Comparison of ENCODE assay signal across 8 cellular contexts in genomic region chr3:142595581-142595950, GRCh38. TPM values are rescaled to one million over a fixed set of nuclear protein-coding genes. Genes with fewer than 3 reads are reported as not detected.
DNase-seq lines count a peak whose midpoint lies in the region; ATAC-seq, FAIRE-seq and TF ChIP-seq lines count a peak whose summit lies in the region.

No MANE protein-coding gene starts in this region.

- H3K4me2 ChIP-seq in fibroblast of lung (ENCODE audit: extremely low read depth, insufficient read depth, low read length): peak overlapping the region; percentile 72
- H3K4me2 ChIP-seq in neural progenitor cell: peak overlapping the region; percentile 96

- peak overlapping the region; percentile 25 for H3K27ac Mint-ChIP-seq in activated CD4-positive, alpha-beta T cell treated with anti-CD3 and anti-CD28 coated beads for 36 hours
- H3K27ac Mint-ChIP-seq in neural progenitor cell: no peak overlapping the region

- DNase-seq in activated CD4-positive, alpha-beta T cell treated with anti-CD3 and anti-CD28 coated beads for 36 hours: no peak
- DNase-seq in activated CD4-positive, alpha-beta T cell treated with anti-CD3 and anti-CD28 coated beads, Interleukin-2, amount 50 U/mL, for 4 hours: no peak
- DNase-seq in fibroblast of lung (ENCODE audit: low read depth in 2 of 2) (peak; percentile 67 to 95), neural progenitor cell (ENCODE audit: low spot score) (no peak), D721Med (ENCODE audit: insufficient read length, low spot score) (no peak), HEK293T (ENCODE audit: extremely low spot score) (no peak)

- H3K4me1 ChIP-seq in fibroblast of lung (ENCODE audit: control insufficient read depth, extremely low read depth, insufficient read depth, low read length) (peaks cover 2% of the 10 kb centered on the region), neural progenitor cell (peaks cover 5% of the 10 kb centered on the region)

- no peaks in the 10 kb centered on the region for H3K27me3 Mint-ChIP-seq in activated CD4-positive, alpha-beta T cell treated with anti-CD3 and anti-CD28 coated beads for 36 hours
- H3K27me3 Mint-ChIP-seq in neural progenitor cell (ENCODE audit: insufficient read depth, low read depth): peaks cover 7% of the 10 kb centered on the region

- no peak overlapping the region for H3K9ac ChIP-seq in fibroblast of lung (ENCODE audit: insufficient read depth, low read length)
- peak overlapping the region; percentile 54 for H3K9ac ChIP-seq in neural progenitor cell

- no peaks in the 10 kb centered on the region for H3F3A ChIP-seq in neural progenitor cell (ENCODE audit: low read depth)

- H3K27me3 ChIP-seq in fibroblast of lung (ENCODE audit: control insufficient read depth, insufficient read depth, low read length): no peaks in the 10 kb centered on the region
- peaks cover 16% of the 10 kb centered on the region for H3K27me3 ChIP-seq in neural progenitor cell

- H3K4me3 ChIP-seq in fibroblast of lung (replicated peaks in 1 of 4; ENCODE audit: control extremely low read depth in 1 of 4, insufficient read depth in 1 of 4, low read depth in 3 of 4, low read length in 4 of 4): peak overlapping the region; percentile 54 to 82 (median 69)
- peak overlapping the region; percentile 75 for H3K4me3 ChIP-seq in neural progenitor cell

- H3K4me3 Mint-ChIP-seq in activated CD4-positive, alpha-beta T cell treated with anti-CD3 and anti-CD28 coated beads for 36 hours: peak overlapping the region; percentile 92
- H3K4me3 Mint-ChIP-seq in neural progenitor cell: peak overlapping the region; percentile 97

- H4K20me1 ChIP-seq in fibroblast of lung (ENCODE audit: control insufficient read depth, extremely low read depth, insufficient read depth, low read length) (no peaks in the 10 kb centered on the region), neural progenitor cell (ENCODE audit: low read depth) (no peaks in the 10 kb centered on the region)

- POLR2A ChIA-PET in activated CD4-positive, alpha-beta T cell treated with anti-CD3 and anti-CD28 coated beads for 36 hours (lab: Charles Lee): interaction anchor here (1.6 kb wide), 1 partner anchor 17 kb away, joined by 7 read pairs; the partner anchor contains the start of gene ATR
- POLR2A ChIA-PET in HEK293T (lab: Yijun Ruan, JAX): interaction anchor here (1.2 to 1.4 kb wide), 3 partner anchors 8 to 17 kb away, joined by 3 to 6 read pairs (median 3); partner anchors contain the start of gene ATR

- CTCF ChIA-PET in activated CD4-positive, alpha-beta T cell treated with anti-CD3 and anti-CD28 coated beads for 36 hours (lab: Charles Lee): interaction anchor here (1.1 kb wide), 1 partner anchor 100 kb away, joined by 3 read pairs; no protein-coding TSS in a partner anchor
- CTCF ChIA-PET in HEK293T (lab: Yijun Ruan, JAX): no interaction called here

- H3K36me3 ChIP-seq in fibroblast of lung (ENCODE audit: control insufficient read depth, insufficient read depth, low read length) (no peaks in the 10 kb centered on the region), neural progenitor cell (no peaks in the 10 kb centered on the region)

- TF ChIP-seq CTCF in fibroblast of lung (conservative IDR thresholded peaks at IDR 0.05 in 1 of 2, IDR thresholded peaks at IDR 0.05 in 1 of 2; ENCODE audit: low read depth in 1 of 2, low read length in 2 of 2): no peak
- no peak for TF ChIP-seq CTCF in neural progenitor cell (IDR thresholded peaks at IDR 0.05)
- TF ChIP-seq CTCF in D721Med (IDR thresholded peaks at IDR 0.05; ENCODE audit: insufficient read depth, missing control alignments): no peak

- intact Hi-C loops in activated CD4-positive, alpha-beta T cell treated with anti-CD3 and anti-CD28 coated beads for 36 hours (cut with DNase I, micrococcal nuclease): loop anchor here in 1 of 2 experiments (2.0 kb wide), 1 partner anchor 127 kb away; no protein-coding TSS in a partner anchor

- FAIRE-seq in D721Med (lab: Jason Lieb, UNC): no peak

- H3K36me3 Mint-ChIP-seq in activated CD4-positive, alpha-beta T cell treated with anti-CD3 and anti-CD28 coated beads for 36 hours (ENCODE audit: low read depth): no peaks in the 10 kb centered on the region
- peaks cover 1% of the 10 kb centered on the region for H3K36me3 Mint-ChIP-seq in neural progenitor cell

- peaks cover 16% of the 10 kb centered on the region for H3K4me1 Mint-ChIP-seq in activated CD4-positive, alpha-beta T cell treated with anti-CD3 and anti-CD28 coated beads for 36 hours
- peaks cover 18% of the 10 kb centered on the region for H3K4me1 Mint-ChIP-seq in neural progenitor cell

- H3K79me2 ChIP-seq in fibroblast of lung (ENCODE audit: control insufficient read depth, insufficient read depth, low read length) (no peaks in the 10 kb centered on the region), neural progenitor cell (ENCODE audit: low read depth) (no peaks in the 10 kb centered on the region)

- peak overlapping the region; percentile 35 for H3K27ac ChIP-seq in fibroblast of lung (ENCODE audit: insufficient read depth, low read length)
- H3K27ac ChIP-seq in neural progenitor cell: no peak overlapping the region

- H2AFZ ChIP-seq in fibroblast of lung (ENCODE audit: low read length) (peak overlapping the region; percentile 93), neural progenitor cell (replicated peaks) (peak overlapping the region; percentile 100)

- no peaks in the 10 kb centered on the region for H3K9me3 Mint-ChIP-seq in activated CD4-positive, alpha-beta T cell treated with anti-CD3 and anti-CD28 coated beads for 36 hours (ENCODE audit: low read depth)
- no peaks in the 10 kb centered on the region for H3K9me3 Mint-ChIP-seq in neural progenitor cell

- no peak for ATAC-seq in activated CD4-positive, alpha-beta T cell treated with anti-CD3 and anti-CD28 coated beads for 36 hours
- ATAC-seq in SK-N-SH treated with all-trans-retinoic acid at 6 μM for 48 hours (peak; percentile 66), HG02981 (IDR thresholded peaks at IDR 0.05; ENCODE audit: unreplicated experiment) (no peak)

- H3K9me3 ChIP-seq in fibroblast of lung (ENCODE audit: control insufficient read depth, insufficient read depth, low read depth, low read length) (no peaks in the 10 kb centered on the region), neural progenitor cell (ENCODE audit: low read depth) (no peaks in the 10 kb centered on the region)

TF ChIP-seq in SK-N-SH treated with all-trans-retinoic acid at 6 μM for 48 hours, 23 proteins besides CTCF, POLR2A, EP300 and RAD21 (continues in another document):
- TF ChIP-seq PPARA (CRISPR knock-in tag; IDR thresholded peaks at IDR 0.05; ENCODE audit: borderline replicate concordance): no peak
- no peak for TF ChIP-seq ZNF8 (CRISPR knock-in tag; IDR thresholded peaks at IDR 0.05)
- TF ChIP-seq ARNTL (CRISPR knock-in tag; IDR thresholded peaks at IDR 0.05; ENCODE audit: borderline replicate concordance, low read depth): no peak
- no peak for TF ChIP-seq ZNF70 (CRISPR knock-in tag; IDR thresholded peaks at IDR 0.05)
- no peak for TF ChIP-seq TCF4 (CRISPR knock-in tag; IDR thresholded peaks at IDR 0.05; ENCODE audit: borderline replicate concordance)
- no peak for TF ChIP-seq ESRRG (CRISPR knock-in tag; IDR thresholded peaks at IDR 0.05)
- TF ChIP-seq CSRNP3 (CRISPR knock-in tag; IDR thresholded peaks at IDR 0.05): no peak

TF ChIP-seq in HEK293T, 16 proteins besides CTCF, POLR2A, EP300 and RAD21:
- TF ChIP-seq FOXM1 (IDR thresholded peaks at IDR 0.05; ENCODE audit: borderline replicate concordance) (no peak), HDGF (IDR thresholded peaks at IDR 0.05; ENCODE audit: borderline replicate concordance) (no peak), ELF4 (IDR thresholded peaks at IDR 0.05) (no peak), L3MBTL2 (conservative IDR thresholded peaks at IDR 0.05) (no peak), ARNT (IDR thresholded peaks at IDR 0.05) (no peak), SUZ12 (IDR thresholded peaks at IDR 0.05) (no peak), TARDBP (IDR thresholded peaks at IDR 0.05) (no peak), PKNOX1 (IDR thresholded peaks at IDR 0.05) (no peak), FOXK2 (IDR thresholded peaks at IDR 0.05) (no peak), SP1 (IDR thresholded peaks at IDR 0.05) (no peak)

RNA-seq across cellular contexts. Expression of gene PLS1, which starts 0.6 kb away (rescaled TPM):
- 1 to 10 TPM; 5.1 to 5.4 TPM for total RNA-seq in activated CD4-positive, alpha-beta T cell treated with anti-CD3 and anti-CD28 coated beads for 36 hours
- total RNA-seq in fibroblast of lung: 0.51 and 0.83 TPM in 2 replicates
- polyA plus RNA-seq in fibroblast of lung: 0.59 and 1.1 TPM in 2 replicates
- polyA plus RNA-seq in fibroblast of lung (2012): 0.49 and 0.61 TPM in 2 replicates
- not detected in 2 replicates for polyA minus RNA-seq in fibroblast of lung (ENCODE audit: low replicate concordance)
- total RNA-seq in neural progenitor cell (ENCODE audit: low replicate concordance): 15.8 and 22.5 TPM in 2 replicates

RNA-seq across cellular contexts. Expression of gene ATR, which starts 17.0 kb away (rescaled TPM):
- total RNA-seq in activated CD4-positive, alpha-beta T cell treated with anti-CD3 and anti-CD28 coated beads for 36 hours: 10 to 100 TPM; 36.1 to 39.9 TPM
- total RNA-seq in fibroblast of lung (17.0 and 21.6 TPM in 2 replicates), neural progenitor cell (ENCODE audit: low replicate concordance) (21.9 and 48.4 TPM in 2 replicates)
- 12.5 and 14.6 TPM in 2 replicates for polyA plus RNA-seq in fibroblast of lung
- 11.6 TPM in 2 replicates for polyA plus RNA-seq in fibroblast of lung (2012)
- 2.4 and 4.9 TPM in 2 replicates for polyA minus RNA-seq in fibroblast of lung (ENCODE audit: low replicate concordance)

Comparison
In these comparisons a context has a peak if more than half of its experiments do, and no peak if none do; other contexts are left out.
1. DNase-seq: peak in fibroblast of lung (2 of 2); none in activated CD4-positive, alpha-beta T cell treated with anti-CD3 and anti-CD28 coated beads for 36 hours (single experiment), activated CD4-positive, alpha-beta T cell treated with anti-CD3 and anti-CD28 coated beads, Interleukin-2, amount 50 U/mL, for 4 hours (0 of 2), neural progenitor cell (single experiment), D721Med (single experiment) and HEK293T (single experiment).